Comparison of ENCODE assay signal across 1 cellular context in the genomic region with DNA sequence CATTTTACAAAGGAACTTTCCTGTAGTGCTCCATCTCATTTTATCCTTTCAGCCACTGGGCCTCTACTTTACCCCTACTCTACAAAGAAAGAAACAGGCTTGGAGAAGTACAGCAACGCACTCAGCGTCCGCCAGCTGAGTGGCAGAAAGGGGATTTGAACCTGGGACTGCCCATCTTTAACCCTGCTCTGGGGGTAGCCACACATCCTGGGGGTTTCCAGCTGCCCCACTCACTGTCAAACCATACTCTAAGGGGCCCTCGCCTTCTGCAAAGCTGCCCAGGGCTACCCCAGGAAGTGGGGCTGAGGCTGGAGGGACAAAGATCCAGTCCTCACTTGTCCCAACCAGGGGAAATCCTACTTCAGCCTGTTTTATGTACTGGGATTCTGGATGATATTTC.
TF ChIP-seq lines count a peak whose summit lies in the region.

No MANE protein-coding gene starts in this region.

TF ChIP-seq in GM12878, 131 proteins besides CTCF, POLR2A, EP300 and RAD21:
- TF ChIP-seq RUNX3 (IDR thresholded peaks at IDR 0.05; ENCODE audit: low read length), result peak; percentile 28; the same call in 1 of the 2 replicates
- no peak for TF ChIP-seq NBN (IDR thresholded peaks at IDR 0.05)
- TF ChIP-seq SIN3A (IDR thresholded peaks at IDR 0.05; ENCODE audit: low read depth, low read length), result no peak
- TF ChIP-seq, protein P1, sequence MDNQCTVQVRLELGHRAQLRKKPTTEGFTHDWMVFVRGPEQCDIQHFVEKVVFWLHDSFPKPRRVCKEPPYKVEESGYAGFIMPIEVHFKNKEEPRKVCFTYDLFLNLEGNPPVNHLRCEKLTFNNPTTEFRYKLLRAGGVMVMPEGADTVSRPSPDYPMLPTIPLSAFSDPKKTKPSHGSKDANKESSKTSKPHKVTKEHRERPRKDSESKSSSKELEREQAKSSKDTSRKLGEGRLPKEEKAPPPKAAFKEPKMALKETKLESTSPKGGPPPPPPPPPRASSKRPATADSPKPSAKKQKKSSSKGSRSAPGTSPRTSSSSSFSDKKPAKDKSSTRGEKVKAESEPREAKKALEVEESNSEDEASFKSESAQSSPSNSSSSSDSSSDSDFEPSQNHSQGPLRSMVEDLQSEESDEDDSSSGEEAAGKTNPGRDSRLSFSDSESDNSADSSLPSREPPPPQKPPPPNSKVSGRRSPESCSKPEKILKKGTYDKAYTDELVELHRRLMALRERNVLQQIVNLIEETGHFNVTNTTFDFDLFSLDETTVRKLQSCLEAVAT (IDR thresholded peaks at IDR 0.05), result no peak
- TF ChIP-seq HCFC1 (IDR thresholded peaks at IDR 0.05; ENCODE audit: low read length), result no peak
- TF ChIP-seq, protein P2, sequence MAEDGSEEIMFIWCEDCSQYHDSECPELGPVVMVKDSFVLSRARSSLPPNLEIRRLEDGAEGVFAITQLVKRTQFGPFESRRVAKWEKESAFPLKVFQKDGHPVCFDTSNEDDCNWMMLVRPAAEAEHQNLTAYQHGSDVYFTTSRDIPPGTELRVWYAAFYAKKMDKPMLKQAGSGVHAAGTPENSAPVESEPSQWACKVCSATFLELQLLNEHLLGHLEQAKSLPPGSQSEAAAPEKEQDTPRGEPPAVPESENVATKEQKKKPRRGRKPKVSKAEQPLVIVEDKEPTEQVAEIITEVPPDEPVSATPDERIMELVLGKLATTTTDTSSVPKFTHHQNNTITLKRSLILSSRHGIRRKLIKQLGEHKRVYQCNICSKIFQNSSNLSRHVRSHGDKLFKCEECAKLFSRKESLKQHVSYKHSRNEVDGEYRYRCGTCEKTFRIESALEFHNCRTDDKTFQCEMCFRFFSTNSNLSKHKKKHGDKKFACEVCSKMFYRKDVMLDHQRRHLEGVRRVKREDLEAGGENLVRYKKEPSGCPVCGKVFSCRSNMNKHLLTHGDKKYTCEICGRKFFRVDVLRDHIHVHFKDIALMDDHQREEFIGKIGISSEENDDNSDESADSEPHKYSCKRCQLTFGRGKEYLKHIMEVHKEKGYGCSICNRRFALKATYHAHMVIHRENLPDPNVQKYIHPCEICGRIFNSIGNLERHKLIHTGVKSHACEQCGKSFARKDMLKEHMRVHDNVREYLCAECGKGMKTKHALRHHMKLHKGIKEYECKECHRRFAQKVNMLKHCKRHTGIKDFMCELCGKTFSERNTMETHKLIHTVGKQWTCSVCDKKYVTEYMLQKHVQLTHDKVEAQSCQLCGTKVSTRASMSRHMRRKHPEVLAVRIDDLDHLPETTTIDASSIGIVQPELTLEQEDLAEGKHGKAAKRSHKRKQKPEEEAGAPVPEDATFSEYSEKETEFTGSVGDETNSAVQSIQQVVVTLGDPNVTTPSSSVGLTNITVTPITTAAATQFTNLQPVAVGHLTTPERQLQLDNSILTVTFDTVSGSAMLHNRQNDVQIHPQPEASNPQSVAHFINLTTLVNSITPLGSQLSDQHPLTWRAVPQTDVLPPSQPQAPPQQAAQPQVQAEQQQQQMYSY (CRISPR knock-in tag; IDR thresholded peaks at IDR 0.05), result no peak
